15 cellular contexts compared by ENCODE assay signal in the genomic region with DNA sequence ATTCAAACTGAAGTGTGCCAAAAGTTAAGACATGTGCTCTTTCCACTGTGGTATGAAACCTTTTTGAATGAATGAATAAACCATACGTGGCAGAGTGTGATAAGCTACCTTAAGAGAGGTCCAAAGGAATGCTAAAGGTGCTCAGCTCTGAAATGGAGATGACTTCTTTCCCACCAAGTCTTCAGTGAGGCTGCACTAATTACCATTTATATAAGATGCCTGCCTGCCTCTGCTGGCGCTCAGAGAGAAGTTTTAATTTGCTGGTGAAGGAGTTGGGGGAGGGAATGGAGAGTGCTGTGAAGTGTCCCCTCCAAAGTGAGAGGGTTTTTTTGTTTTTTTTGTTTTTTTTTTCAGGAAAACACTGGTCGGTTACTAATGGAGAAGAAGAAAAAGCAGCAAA.
"Had no signal": no experiment of that assay in that cellular context is flagged by ENCODE, and none has a peak within 500 bp of the region (broad histone marks: within the 10 kb centered on the region; RNA-seq: fewer than 3 reads in every experiment).

No MANE protein-coding gene starts in this region.

- H3K36me3 ChIP-seq: colonic mucosa, stomach, thoracic aorta, transverse colon had no signal

- ATAC-seq: foreskin keratinocyte; left colon; naive thymus-derived CD4-positive, alpha-beta T cell; right cardiac atrium had no signal

- H3K27me3 ChIP-seq: colonic mucosa, transverse colon had no signal

- H3K9me3 ChIP-seq: colonic mucosa, stomach, thoracic aorta, transverse colon had no signal

- H3K4me3 Mint-ChIP-seq: naive thymus-derived CD4-positive, alpha-beta T cell; nephron progenitor cell had no signal

- DNase-seq: colonic mucosa; dermis blood vessel endothelial cell; erythroblast; left colon; naive thymus-derived CD4-positive, alpha-beta T cell; nephron progenitor cell; right cardiac atrium; small intestine; stimulated activated CD4-positive, alpha-beta T cell treated with anti-CD3 and anti-CD28 coated beads, Interleukin-12 subunit alpha, Interleukin-12 subunit beta, amount 100 ng/mL, for 4 hours; stimulated activated naive CD4-positive, alpha-beta T cell; stomach; substantia nigra; transverse colon had no signal

- H3K4me3 ChIP-seq: colonic mucosa, stomach, thoracic aorta, transverse colon had no signal

- H3K9me3 Mint-ChIP-seq: naive thymus-derived CD4-positive, alpha-beta T cell; nephron progenitor cell had no signal

- H3K27ac ChIP-seq: colonic mucosa, foreskin keratinocyte, stomach, thoracic aorta, transverse colon had no signal

- H3K27ac Mint-ChIP-seq: naive thymus-derived CD4-positive, alpha-beta T cell; nephron progenitor cell had no signal

- H3K4me1 ChIP-seq: colonic mucosa, foreskin keratinocyte, stomach, transverse colon had no signal
